Comparison of ENCODE assay signal across 8 cellular contexts in the genomic region with DNA sequence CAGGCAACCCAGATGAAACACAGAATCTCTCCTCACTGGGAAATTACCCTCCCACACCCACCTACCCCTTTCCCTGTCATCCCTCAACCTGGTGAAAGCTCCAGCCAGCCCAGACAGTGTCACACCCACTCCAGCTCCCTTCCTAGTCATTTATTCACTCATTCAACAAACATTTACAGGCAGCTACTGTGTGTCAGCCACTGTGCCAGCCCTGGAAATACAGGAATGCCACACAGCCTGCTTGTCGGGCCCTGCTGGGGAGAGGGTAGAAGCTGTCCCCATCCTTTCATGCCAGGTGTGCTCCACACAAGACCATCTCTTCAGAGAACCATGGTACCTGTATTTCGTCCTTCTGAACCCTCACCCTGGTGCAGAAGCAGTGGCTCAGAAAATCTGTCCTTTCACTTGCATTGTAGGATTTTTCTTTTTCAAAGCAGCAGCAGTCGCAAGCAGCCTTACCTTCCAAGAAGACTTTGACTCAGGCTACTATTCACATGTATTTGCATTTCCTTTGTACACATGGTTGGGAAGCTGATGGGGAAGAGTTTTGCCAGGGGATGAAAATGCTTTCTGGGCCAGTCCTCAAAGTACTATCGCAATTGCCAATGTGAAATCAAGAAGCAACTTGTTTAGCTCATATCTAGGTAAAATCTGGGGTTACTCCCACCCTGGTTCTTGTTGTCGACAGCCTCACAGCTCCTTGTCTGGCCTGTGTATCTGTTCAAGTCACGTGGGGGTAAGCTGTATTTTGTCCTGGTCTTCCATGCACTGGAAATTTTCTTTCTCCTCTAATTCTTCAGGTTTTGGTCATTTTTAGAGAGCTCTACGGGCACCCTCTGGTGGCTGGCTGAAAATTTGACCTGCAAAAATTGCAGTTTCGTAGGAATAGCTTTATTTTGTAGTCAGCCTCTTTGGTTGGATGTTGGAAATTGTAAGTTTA.
DNase-seq lines count a peak whose midpoint lies in the region; ATAC-seq and TF ChIP-seq lines count a peak whose summit lies in the region.

No MANE protein-coding gene starts in this region.

- intact Hi-C loops in left cardiac atrium (cut with DNase I), result loop anchor here in 1 of 2 donors (5.0 to 10.0 kb wide), 2 partner anchors 206 to 251 kb away; no protein-coding TSS in a partner anchor
- intact Hi-C loops in sigmoid colon (cut with DNase I), result loop anchor here (2.0 kb wide), 1 partner anchor 260 kb away; no protein-coding TSS in a partner anchor

- ATAC-seq in left cardiac atrium (peak; percentile 45 to 60), HG03135 (IDR thresholded peaks at IDR 0.05; ENCODE audit: unreplicated experiment) (no peak), HG02798 (IDR thresholded peaks at IDR 0.05; ENCODE audit: poor library complexity, unreplicated experiment) (no peak)

- H3K27ac ChIP-seq in sigmoid colon, result no peak overlapping the region

- TF ChIP-seq EP300 in sigmoid colon (IDR thresholded peaks at IDR 0.05), result no peak

- peaks cover 0 to 5% (median 0%) of the 10 kb centered on the region in 4 donors for H3K4me1 ChIP-seq in sigmoid colon

- no peaks in the 10 kb centered on the region for H3K9me3 ChIP-seq in sigmoid colon

- 49 to 55% methylated on average over 8 of the region's 8 CpGs for WGBS in sigmoid colon, 2 donors

- H3K36me3 ChIP-seq in sigmoid colon, result no peaks in the 10 kb centered on the region

- no peak overlapping the region for H3K4me3 ChIP-seq in sigmoid colon

- H3K27me3 ChIP-seq in sigmoid colon, result no peaks in the 10 kb centered on the region

- TF ChIP-seq CTCF in sigmoid colon (IDR thresholded peaks at IDR 0.05), result peak in 3 of 4 experiments; percentile 45 to 50 (median 47)

- DNase-seq in activated T-cell treated with anti-CD3 and anti-CD28 coated beads, Interleukin-2, amount 50 U/mL, for 48 hours, result peak; percentile 33 to 37
- no peak for DNase-seq in activated T-cell treated with anti-CD3 and anti-CD28 coated beads, Interleukin-2, amount 50 U/mL, for 1 hour
- DNase-seq in NCI-H2196 (lab: John Stamatoyannopoulos, UW; ENCODE audit: unreplicated experiment) (peak; percentile 31), amygdala (lab: John Stamatoyannopoulos, UW) (peak in 39 of 56 donors; percentile 5 to 76 (median 32)), left cardiac atrium (no peak), sigmoid colon (no peak)

- no peak for TF ChIP-seq POLR2A in sigmoid colon (IDR thresholded peaks at IDR 0.05)

Comparison
In these comparisons a context has a peak if more than half of its experiments do, and no peak if none do; other contexts are left out.
1. DNase-seq: peak in activated T-cell treated with anti-CD3 and anti-CD28 coated beads, Interleukin-2, amount 50 U/mL, for 48 hours (2 of 2), NCI-H2196 (single experiment) and amygdala (39 of 56); none in activated T-cell treated with anti-CD3 and anti-CD28 coated beads, Interleukin-2, amount 50 U/mL, for 1 hour (single experiment), left cardiac atrium (single experiment) and sigmoid colon (single experiment).
2. ATAC-seq: peak in left cardiac atrium (2 of 2); none in HG03135 (single experiment) and HG02798 (single experiment).